ENCODE assay signal across 20 cellular contexts in the genomic region with DNA sequence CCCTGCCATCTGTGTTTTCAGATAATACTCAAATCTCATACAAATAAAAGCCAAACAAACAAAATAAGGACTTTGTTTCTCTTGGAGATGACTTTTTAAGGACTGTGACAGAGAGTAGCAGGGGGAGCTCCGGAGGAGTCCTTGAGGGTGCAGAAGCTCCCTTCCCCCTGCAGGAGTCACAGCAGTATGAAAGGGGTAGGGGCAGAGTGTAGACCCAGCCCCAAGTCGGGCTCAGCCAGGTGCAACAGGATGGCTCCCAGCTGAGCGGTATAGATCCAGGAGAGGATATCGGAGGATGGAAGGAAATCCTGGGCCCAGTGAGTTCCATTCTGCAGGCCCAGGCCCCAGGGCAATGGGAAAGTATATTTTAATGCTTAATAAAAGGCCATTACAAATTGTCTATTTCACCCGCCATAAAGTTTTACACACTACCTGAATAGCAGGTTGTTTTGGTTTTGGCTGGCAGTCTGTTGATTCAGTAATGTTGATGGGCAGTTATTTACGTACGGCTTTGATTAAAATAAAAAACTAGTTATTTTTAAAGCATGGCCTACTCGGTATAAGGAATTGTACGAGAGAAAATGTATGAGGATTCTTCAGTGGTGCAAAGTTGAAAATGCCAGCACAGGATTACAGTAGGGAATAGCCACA.
DNase-seq lines count a peak whose midpoint lies in the region; ATAC-seq and TF ChIP-seq lines count a peak whose summit lies in the region.
"Had no signal": no experiment of that assay in that cellular context is flagged by ENCODE, and none has a peak within 500 bp of the region (broad histone marks: within the 10 kb centered on the region; RNA-seq: fewer than 3 reads in every experiment).

No MANE protein-coding gene starts in this region.

- H3K27me3 ChIP-seq in aorta (ENCODE audit: control insufficient read depth in 1 of 2, insufficient read depth in 2 of 2, low read length in 1 of 2) (no peaks in the 10 kb centered on the region), stomach (no peaks in the 10 kb centered on the region)
- H3K27me3 ChIP-seq: sigmoid colon had no signal

- H3K4me1 Mint-ChIP-seq in WTC11, result peaks cover 31% of the 10 kb centered on the region
- H3K4me1 Mint-ChIP-seq in central memory CD8-positive, alpha-beta T cell, result peaks cover 80% of the 10 kb centered on the region
- H3K4me1 Mint-ChIP-seq in stimulated activated naive B cell treated with anti-CD40 and anti-IgM and Interleukin-4, amounts not matched to agents 10 μg/mL and 1 μg/mL and 100 μg/mL, for 72 hours, result peaks cover 63 to 71% of the 10 kb centered on the region in 2 donors

- H3K4me3 ChIP-seq in aorta (ENCODE audit: low read length in 2 of 2) (no peak overlapping the region), stomach (no peak overlapping the region)
- H3K4me3 ChIP-seq: dorsolateral prefrontal cortex, sigmoid colon, SK-N-MC had no signal

- no peaks in the 10 kb centered on the region for H3K9me3 Mint-ChIP-seq in activated naive CD4-positive, alpha-beta T cell treated with anti-CD3 and anti-CD28 coated beads, Interleukin-2, amount 50 U/mL, for 72 hours
- H3K9me3 Mint-ChIP-seq in WTC11, result no peaks in the 10 kb centered on the region
- H3K9me3 Mint-ChIP-seq in central memory CD8-positive, alpha-beta T cell, result no peaks in the 10 kb centered on the region
- H3K9me3 Mint-ChIP-seq in stimulated activated naive B cell treated with anti-CD40 and anti-IgM and Interleukin-4, amounts not matched to agents 10 μg/mL and 1 μg/mL and 100 μg/mL, for 72 hours, result peaks cover 0 to 1% of the 10 kb centered on the region in 2 donors
- H3K9me3 Mint-ChIP-seq: H9, neural crest cell had no signal

- H3K9me3 ChIP-seq in aorta (ENCODE audit: control insufficient read depth, low read length) (no peaks in the 10 kb centered on the region), stomach (no peaks in the 10 kb centered on the region)
- H3K9me3 ChIP-seq: sigmoid colon had no signal

- no peaks in the 10 kb centered on the region for H3K27me3 Mint-ChIP-seq in WTC11 (ENCODE audit: low read depth)
- no peaks in the 10 kb centered on the region for H3K27me3 Mint-ChIP-seq in central memory CD8-positive, alpha-beta T cell
- no peaks in the 10 kb centered on the region for H3K27me3 Mint-ChIP-seq in stimulated activated naive B cell treated with anti-CD40 and anti-IgM and Interleukin-4, amounts not matched to agents 10 μg/mL and 1 μg/mL and 100 μg/mL, for 72 hours

- H3K27ac ChIP-seq in aorta (ENCODE audit: low read depth in 1 of 2, low read length in 2 of 2) (no peak overlapping the region), stomach (no peak overlapping the region)
- H3K27ac ChIP-seq: sigmoid colon, SK-N-MC had no signal

- intact Hi-C loops in aorta (cut with DNase I), result no loop called here
- intact Hi-C loops in stomach (cut with DNase I; ENCODE audit: low total_unique reads), result no loop called here

- H3K36me3 ChIP-seq in aorta (ENCODE audit: control insufficient read depth in 1 of 2, insufficient read depth in 2 of 2, low read length in 1 of 2) (no peaks in the 10 kb centered on the region), stomach (peaks cover 0 to 20% (median 9%) of the 10 kb centered on the region in 4 donors)

- TF ChIP-seq EP300 in stomach (IDR thresholded peaks at IDR 0.05), result no peak

- TF ChIP-seq CTCF in WTC11 (IDR thresholded peaks at IDR 0.05), result no peak
- TF ChIP-seq CTCF in stomach (IDR thresholded peaks at IDR 0.05), result no peak

- peaks cover 30 to 70% of the 10 kb centered on the region in 2 donors for H3K36me3 Mint-ChIP-seq in activated naive CD4-positive, alpha-beta T cell treated with anti-CD3 and anti-CD28 coated beads, Interleukin-2, amount 50 U/mL, for 72 hours
- no peaks in the 10 kb centered on the region for H3K36me3 Mint-ChIP-seq in WTC11
- peaks cover 56% of the 10 kb centered on the region for H3K36me3 Mint-ChIP-seq in central memory CD8-positive, alpha-beta T cell (ENCODE audit: insufficient read depth)
- H3K36me3 Mint-ChIP-seq in stimulated activated naive B cell treated with anti-CD40 and anti-IgM and Interleukin-4, amounts not matched to agents 10 μg/mL and 1 μg/mL and 100 μg/mL, for 72 hours, result peaks cover 61 to 71% of the 10 kb centered on the region in 2 donors

- no peaks in the 10 kb centered on the region for H3K4me1 ChIP-seq in aorta (ENCODE audit: control insufficient read depth in 1 of 2, insufficient read depth in 2 of 2, low read length in 2 of 2)
- H3K4me1 ChIP-seq in stomach, result peaks cover 0 to 34% (median 12%) of the 10 kb centered on the region in 4 donors

- ATAC-seq in activated naive CD4-positive, alpha-beta T cell treated with anti-CD3 and anti-CD28 coated beads, Interleukin-2, amount 50 U/mL, for 72 hours, result no peak
- ATAC-seq in WTC11 (peak; percentile 59), aorta (ENCODE audit: low FRiP score) (no peak)
- no peak for ATAC-seq in central memory CD8-positive, alpha-beta T cell (replicated peaks; ENCODE audit: extremely low read depth, poor library complexity, severe bottlenecking)
- no peak for ATAC-seq in stimulated activated naive B cell treated with anti-CD40 and anti-IgM and Interleukin-4, amounts not matched to agents 10 μg/mL and 1 μg/mL and 100 μg/mL, for 72 hours (replicated peaks)

- CTCF ChIA-PET in WTC11 (lab: Charles Lee), result no interaction called here

- no peak overlapping the region for H3K4me3 Mint-ChIP-seq in WTC11
- H3K4me3 Mint-ChIP-seq in central memory CD8-positive, alpha-beta T cell, result no peak overlapping the region
- no peak overlapping the region for H3K4me3 Mint-ChIP-seq in stimulated activated naive B cell treated with anti-CD40 and anti-IgM and Interleukin-4, amounts not matched to agents 10 μg/mL and 1 μg/mL and 100 μg/mL, for 72 hours
- H3K4me3 Mint-ChIP-seq: H9, neural crest cell had no signal

- WGBS in aorta, 2 donors, result 94 to 95% methylated on average over 9 of the region's 9 CpGs
- WGBS in stomach, 5 donors, result 88 to 94% (median 91%) methylated on average over 9 of the region's 9 CpGs

- peak overlapping the region; percentile 79 to 93 for H3K27ac Mint-ChIP-seq in activated naive CD4-positive, alpha-beta T cell treated with anti-CD3 and anti-CD28 coated beads, Interleukin-2, amount 50 U/mL, for 72 hours
- no peak overlapping the region for H3K27ac Mint-ChIP-seq in WTC11
- H3K27ac Mint-ChIP-seq in central memory CD8-positive, alpha-beta T cell (ENCODE audit: low read depth), result peak overlapping the region; percentile 80
- peak overlapping the region; percentile 98 for H3K27ac Mint-ChIP-seq in stimulated activated naive B cell treated with anti-CD40 and anti-IgM and Interleukin-4, amounts not matched to agents 10 μg/mL and 1 μg/mL and 100 μg/mL, for 72 hours
- H3K27ac Mint-ChIP-seq: H9 had no signal

- POLR2A ChIA-PET in WTC11 (lab: Charles Lee), result no interaction called here

- TF ChIP-seq POLR2A in stomach (IDR thresholded peaks at IDR 0.05), result no peak

- no peak for DNase-seq in activated naive CD4-positive, alpha-beta T cell treated with anti-CD3 and anti-CD28 coated beads, Interleukin-2, amount 50 U/mL, for 72 hours (ENCODE audit: low spot score in 2 of 2)
- no peak for DNase-seq in activated naive CD4-positive, alpha-beta T cell treated with Interleukin-2 at 50 U/mL for 16 hours
- DNase-seq in WTC11 (ENCODE audit: low spot score), result no peak
- no peak for DNase-seq in central memory CD8-positive, alpha-beta T cell (ENCODE audit: low spot score in 2 of 2)
- DNase-seq in stimulated activated naive B cell treated with anti-CD40 and anti-IgM and Interleukin-4, amounts not matched to agents 10 μg/mL and 1 μg/mL and 100 μg/mL, for 72 hours, result no peak
- DNase-seq in aorta, result no peak
- DNase-seq in stomach, result no peak
- no peak for DNase-seq in COLO668 (lab: John Stamatoyannopoulos, UW; ENCODE audit: unreplicated experiment)
- DNase-seq: activated CD4-positive, CD25-positive, alpha-beta regulatory T cell; activated effector memory CD4-positive, alpha-beta T cell treated with Interleukin-2 at 50 U/mL for 16 hours; anterior cingulate cortex; dorsolateral prefrontal cortex; GF-D8; H9; NCI-H2081 treated with DMSO at 0.1 percent for 48 hours; NCI-H510A; sigmoid colon; stimulated activated CD4-positive, alpha-beta T cell treated with anti-CD3 and anti-CD28 coated beads, Interleukin-15, amount 100 ng/mL, for 24 hours had no signal

TF ChIP-seq in WTC11, 78 proteins besides CTCF, POLR2A, EP300 and RAD21:
- TF ChIP-seq ZNF416 (CRISPR knock-in tag; IDR thresholded peaks at IDR 0.05) (no peak), GABPB1 (CRISPR knock-in tag; IDR thresholded peaks at IDR 0.05) (no peak), ZNF671 (CRISPR knock-in tag; IDR thresholded peaks at IDR 0.05) (no peak), NFATC4 (CRISPR knock-in tag; IDR thresholded peaks at IDR 0.05) (no peak), ZNF423 (CRISPR knock-in tag; IDR thresholded peaks at IDR 0.05) (peak; percentile 35; the same call in 1 of the 2 replicates)
- TF ChIP-seq, protein P1, sequence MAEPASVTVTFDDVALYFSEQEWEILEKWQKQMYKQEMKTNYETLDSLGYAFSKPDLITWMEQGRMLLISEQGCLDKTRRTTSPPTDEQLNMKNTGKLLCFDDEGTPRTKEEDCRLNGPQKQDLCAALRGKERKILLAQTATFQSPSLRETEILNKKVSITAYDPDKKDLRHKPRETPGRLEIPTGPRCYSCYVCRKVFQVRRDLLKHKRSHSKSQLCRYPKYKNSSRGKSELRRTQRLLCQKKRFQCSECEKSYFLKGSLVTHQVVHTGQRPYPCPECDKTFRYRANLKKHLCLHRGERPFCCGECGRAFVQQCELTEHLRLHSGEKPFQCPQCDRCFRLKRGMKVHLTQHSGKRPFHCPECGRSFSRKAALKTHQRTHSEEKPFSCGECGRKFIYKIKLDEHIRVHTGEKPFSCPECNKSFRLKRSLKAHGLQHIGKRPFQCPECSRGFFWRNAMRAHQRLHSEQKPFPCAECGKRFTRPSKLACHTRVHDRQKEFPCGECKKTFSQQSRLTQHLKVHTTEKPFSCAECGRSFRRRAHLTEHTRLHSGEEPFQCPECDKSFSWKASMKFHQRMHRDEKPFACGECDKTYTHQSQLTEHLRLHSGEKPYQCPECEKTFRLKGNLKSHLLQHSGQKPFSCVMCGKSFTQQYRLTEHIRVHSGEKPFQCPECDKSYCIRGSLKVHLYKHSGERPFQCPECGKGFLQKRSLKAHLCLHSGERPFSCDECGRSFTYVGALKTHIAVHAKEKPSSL (CRISPR knock-in tag; conservative IDR thresholded peaks at IDR 0.05), result no peak
